Comparison of ENCODE assay signal across 8 cellular contexts in genomic region chr17:62552851-62553659, GRCh38.
A peak's percentile ranks its signal among the peaks of the same experiment; 100 is the strongest.
DNase-seq lines count a peak whose midpoint lies in the region; ATAC-seq, FAIRE-seq and TF ChIP-seq lines count a peak whose summit lies in the region.
"Not testable (repeated sequence)": the region's sequence is repeated elsewhere in the genome, so short reads cannot be mapped to it uniquely, and the experiment has no call there.

No MANE protein-coding gene starts in this region.

- not testable (repeated sequence) for DNase-seq in GM06990 (ENCODE audit: extremely low read depth, insufficient read length); H9; thoracic aorta (ENCODE audit: low spot score)
- DNase-seq in LoVo (ENCODE audit: low spot score) (peak; percentile 27), OCI-LY7 (ENCODE audit: low spot score) (peak; percentile 20), endothelial cell of umbilical vein (ENCODE audit: low read depth, low spot score) (peak; percentile 53), midbrain (lab: John Stamatoyannopoulos, UW) (peak; percentile 28)
- peak; percentile 59 for DNase-seq in activated CD8-positive, alpha-beta memory T cell treated with anti-CD3 and anti-CD28 coated beads, Interleukin-2, amount 10 ng/mL, durations not matched to agents 7 days and 5 days

- TF ChIP-seq POLR2A in endothelial cell of umbilical vein (IDR thresholded peaks at IDR 0.05; ENCODE audit: low read depth, low read length) = not testable (repeated sequence)

- peak; percentile 96 for ATAC-seq in activated CD8-positive, alpha-beta memory T cell treated with anti-CD3 and anti-CD28 coated beads, Interleukin-2, amount 10 ng/mL, durations not matched to agents 7 days and 5 days
- ATAC-seq in thoracic aorta (ENCODE audit: insufficient number of reproducible peaks, low FRiP score, low read depth) = peak; percentile 55

- FAIRE-seq in endothelial cell of umbilical vein (lab: Jason Lieb, UNC) = peak; percentile 84

- peaks cover 4 to 20% (median 16%) of the 10 kb centered on the region in 3 experiments; a peak in 6 of 7 replicates for H3K36me3 Mint-ChIP-seq in H9 (ENCODE audit: insufficient read depth in 1 of 3, low read depth in 3 of 3)
- H3K36me3 Mint-ChIP-seq in activated CD8-positive, alpha-beta memory T cell treated with anti-CD3 and anti-CD28 coated beads, Interleukin-2, amount 10 ng/mL, durations not matched to agents 7 days and 5 days = not testable (repeated sequence)

- not testable (repeated sequence) for H3K27me3 ChIP-seq in GM06990 (replicated peaks; ENCODE audit: control insufficient read depth, insufficient read depth, low read length); H9 (ENCODE audit: insufficient read depth, low read length); endothelial cell of umbilical vein (ENCODE audit: control insufficient read depth in 2 of 2, insufficient read depth in 2 of 2, low read length in 2 of 2); thoracic aorta (replicated peaks; ENCODE audit: insufficient read depth)

- H4K91ac ChIP-seq in H9 (ENCODE audit: insufficient read length, low read depth, low read length) = not testable (repeated sequence)

- H3K79me2 ChIP-seq in H9 (ENCODE audit: insufficient read depth, low read length); OCI-LY7 (ENCODE audit: insufficient read depth, low read depth, low read length); endothelial cell of umbilical vein (ENCODE audit: control insufficient read depth, insufficient read depth, low read length): not testable (repeated sequence)

- H4K5ac ChIP-seq in H9 (ENCODE audit: insufficient read length, low read depth, low read length) = not testable (repeated sequence)

- not testable (repeated sequence) for H3K9me3 ChIP-seq in H9 (ENCODE audit: control insufficient read depth, low read depth, low read length); OCI-LY7 (ENCODE audit: low read length); endothelial cell of umbilical vein (replicated peaks; ENCODE audit: control insufficient read depth, insufficient read depth, low read length); thoracic aorta

- H2BK5ac ChIP-seq in H9 (ENCODE audit: insufficient read length, low read length) = not testable (repeated sequence)

- H4K8ac ChIP-seq in H9 (replicated peaks; ENCODE audit: insufficient read length, low read depth, low read length) = not testable (repeated sequence)

- H3K9me3 Mint-ChIP-seq in H9; activated CD8-positive, alpha-beta memory T cell treated with anti-CD3 and anti-CD28 coated beads, Interleukin-2, amount 10 ng/mL, durations not matched to agents 7 days and 5 days (ENCODE audit: low read depth): not testable (repeated sequence)

- not testable (repeated sequence) for H3K36me3 ChIP-seq in GM06990 (ENCODE audit: control insufficient read depth, insufficient read depth, low read length); endothelial cell of umbilical vein (ENCODE audit: control insufficient read depth in 2 of 2, extremely low read depth in 1 of 2, insufficient read depth in 2 of 2, low read length in 2 of 2); thoracic aorta
- peaks cover 34% of the 10 kb centered on the region for H3K36me3 ChIP-seq in OCI-LY7 (ENCODE audit: insufficient read depth, low read length)

- not testable (repeated sequence) for H3K14ac ChIP-seq in H9 (ENCODE audit: insufficient read depth, low read length)

- peak; percentile 43 for TF ChIP-seq CTCF in GM06990 (IDR thresholded peaks at IDR 0.05; ENCODE audit: insufficient read depth, low read length, poor library complexity, severe bottlenecking)
- TF ChIP-seq CTCF in H9 (conservative IDR thresholded peaks at IDR 0.05) = peak; percentile 71
- peak; percentile 72 for TF ChIP-seq CTCF in OCI-LY7 (conservative IDR thresholded peaks at IDR 0.05; ENCODE audit: low read length)
- peak; percentile 11 to 27 for TF ChIP-seq CTCF in endothelial cell of umbilical vein (IDR thresholded peaks at IDR 0.05; ENCODE audit: extremely low read depth in 1 of 2, insufficient read depth in 1 of 2, low read depth in 1 of 2, low read length in 2 of 2)
- TF ChIP-seq CTCF in thoracic aorta (IDR thresholded peaks at IDR 0.05) = peak; percentile 45

- H3K4me3 ChIP-seq in GM06990 (replicated peaks; ENCODE audit: low read depth, low read length); OCI-LY7 (ENCODE audit: low read depth, low read length, poor library complexity, severe bottlenecking); endothelial cell of umbilical vein (replicated peaks in 1 of 3; ENCODE audit: insufficient read depth in 1 of 3, low read depth in 1 of 3, low read length in 3 of 3): not testable (repeated sequence)
- peak overlapping the region; percentile 10 for H3K4me3 ChIP-seq in thoracic aorta

- dilution Hi-C loops in endothelial cell of umbilical vein (cut with MboI; ENCODE audit: extremely low pct_ligation_motif_present, low sequenced_read_pairs) = not testable (repeated sequence)

- H3K23ac ChIP-seq in H9 (ENCODE audit: insufficient read length, low read depth, low read length) = not testable (repeated sequence)

- not testable (repeated sequence) for H3K9me2 ChIP-seq in OCI-LY7 (ENCODE audit: insufficient read depth, low read length)

- CTCF ChIA-PET in OCI-LY7 (lab: Charles Lee; ENCODE audit: unreplicated experiment) = not testable (repeated sequence)
- CTCF ChIA-PET in activated CD8-positive, alpha-beta memory T cell treated with anti-CD3 and anti-CD28 coated beads, Interleukin-2, amount 10 ng/mL, durations not matched to agents 7 days and 5 days (lab: Charles Lee) = interaction anchor here (0.7 to 1.0 kb wide), 5 partner anchors 11 to 28 kb away, joined by 3 to 5 read pairs (median 4); no protein-coding TSS in a partner anchor
- CTCF ChIA-PET in endothelial cell of umbilical vein (lab: Charles Lee) = interaction anchor here (0.6 to 1.2 kb wide), 42 partner anchors 9 to 925 kb away, joined by 3 to 78 read pairs (median 5); no protein-coding TSS in a partner anchor

- intact Hi-C loops in OCI-LY7 (cut with micrococcal nuclease; ENCODE audit: unreplicated experiment) = not testable (repeated sequence)
- intact Hi-C loops in endothelial cell of umbilical vein (cut with micrococcal nuclease) = loop anchor here (1.0 kb wide), 4 partner anchors 39 to 415 kb away; partner anchors contain the start of gene MRC2

- not testable (repeated sequence) for H3K4me1 ChIP-seq in H9 (ENCODE audit: insufficient read depth, low read length); OCI-LY7 (ENCODE audit: insufficient read depth, low read length, poor library complexity, severe bottlenecking); endothelial cell of umbilical vein (ENCODE audit: control insufficient read depth, extremely low read depth, insufficient read depth, low read length); thoracic aorta (ENCODE audit: control insufficient read depth in 1 of 2, low read depth in 2 of 2)

- no CpG with 5 or more reads among the region's 4 CpGs for WGBS in H9 (ENCODE audit: extremely low coverage, insufficient read length, low lambda C conversion rate)

- not testable (repeated sequence) for H3K9me1 ChIP-seq in endothelial cell of umbilical vein (replicated peaks; ENCODE audit: control insufficient read depth, extremely low read depth, insufficient read depth, low read length)

- H3K79me1 ChIP-seq in H9 (ENCODE audit: insufficient read depth, low read depth, low read length, poor library complexity, severe bottlenecking) = not testable (repeated sequence)

- not testable (repeated sequence) for H3K27me3 Mint-ChIP-seq in H9 (ENCODE audit: low read depth); activated CD8-positive, alpha-beta memory T cell treated with anti-CD3 and anti-CD28 coated beads, Interleukin-2, amount 10 ng/mL, durations not matched to agents 7 days and 5 days

- not testable (repeated sequence) for H2BK20ac ChIP-seq in H9 (ENCODE audit: low read depth, low read length, poor library complexity, severe bottlenecking)

- H3K18ac ChIP-seq in H9 (ENCODE audit: insufficient read length, low read depth, low read length) = not testable (repeated sequence)

- not testable (repeated sequence) for H3K4me1 Mint-ChIP-seq in H9; activated CD8-positive, alpha-beta memory T cell treated with anti-CD3 and anti-CD28 coated beads, Interleukin-2, amount 10 ng/mL, durations not matched to agents 7 days and 5 days

- H3K9ac ChIP-seq in H9 (ENCODE audit: extremely low read depth, insufficient read length, low read length); endothelial cell of umbilical vein (replicated peaks; ENCODE audit: extremely low read depth, insufficient read depth, low read length): not testable (repeated sequence)

- not testable (repeated sequence) for H4K20me1 ChIP-seq in H9 (ENCODE audit: control insufficient read depth, insufficient read depth, insufficient read length); OCI-LY7 (ENCODE audit: insufficient read depth, low read length); endothelial cell of umbilical vein (replicated peaks; ENCODE audit: control insufficient read depth, extremely low read depth, insufficient read depth, low read length)

- H2BK120ac ChIP-seq in H9 (ENCODE audit: low read depth, low read length, poor library complexity, severe bottlenecking) = not testable (repeated sequence)

- H2BK12ac ChIP-seq in H9 (ENCODE audit: insufficient read length, low read depth, low read length) = not testable (repeated sequence)

- not testable (repeated sequence) for H2AK5ac ChIP-seq in H9 (ENCODE audit: insufficient read length, low read length)

- POLR2A ChIA-PET in OCI-LY7 (lab: Charles Lee) = interaction anchor here (0.7 kb wide), 1 partner anchor 529 kb away, joined by 3 read pairs; no protein-coding TSS in a partner anchor
- POLR2A ChIA-PET in endothelial cell of umbilical vein (lab: Charles Lee) = not testable (repeated sequence)

- not testable (repeated sequence) for H2BK15ac ChIP-seq in H9 (ENCODE audit: low read depth, low read length)

- not testable (repeated sequence) for H3K23me2 ChIP-seq in H9 (ENCODE audit: insufficient read length, low read depth, low read length, poor library complexity, severe bottlenecking)

- not testable (repeated sequence) for H3T11ph ChIP-seq in H9 (ENCODE audit: low read length)

- BruUV-seq in OCI-LY7 (replicated peaks; lab: Mats Ljungman, UMichigan); endothelial cell of umbilical vein (replicated peaks; lab: Mats Ljungman, UMichigan): not testable (repeated sequence)

- H3K4me3 Mint-ChIP-seq in H9 = not testable (repeated sequence)
- peak overlapping the region; percentile 69 for H3K4me3 Mint-ChIP-seq in activated CD8-positive, alpha-beta memory T cell treated with anti-CD3 and anti-CD28 coated beads, Interleukin-2, amount 10 ng/mL, durations not matched to agents 7 days and 5 days

- H3K4me2 ChIP-seq in H9 (ENCODE audit: insufficient read depth, insufficient read length, low read length) = not testable (repeated sequence)
- peak overlapping the region; percentile 28; the same call in 1 of the 2 replicates for H3K4me2 ChIP-seq in OCI-LY7 (ENCODE audit: low read length)
- peak overlapping the region; percentile 84 for H3K4me2 ChIP-seq in endothelial cell of umbilical vein (ENCODE audit: insufficient read depth, low read length)

- H3K27ac ChIP-seq in H9 (ENCODE audit: insufficient read length, low read depth, low read length); OCI-LY7 (ENCODE audit: low read depth, low read length, poor library complexity, severe bottlenecking); endothelial cell of umbilical vein (ENCODE audit: insufficient read depth, low read depth, low read length); thoracic aorta: not testable (repeated sequence)

- H3K4ac ChIP-seq in H9 (ENCODE audit: low read depth, low read length) = not testable (repeated sequence)

- not testable (repeated sequence) for H3K56ac ChIP-seq in H9 (ENCODE audit: insufficient read length, low read depth, low read length)

- not testable (repeated sequence) for H2AFZ ChIP-seq in H9 (ENCODE audit: low read length); OCI-LY7 (ENCODE audit: low read length); endothelial cell of umbilical vein (ENCODE audit: low read depth, low read length)

- H3K27ac Mint-ChIP-seq in H9 = peak overlapping the region in 2 of 3 experiments; percentile 39 to 76; a peak in 1 of 7 replicates
- H3K27ac Mint-ChIP-seq in activated CD8-positive, alpha-beta memory T cell treated with anti-CD3 and anti-CD28 coated beads, Interleukin-2, amount 10 ng/mL, durations not matched to agents 7 days and 5 days = peak overlapping the region; percentile 85

Comparison
In these comparisons a context has a peak if more than half of its experiments do, and no peak if none do; other contexts are left out.
1. CTCF ChIP-seq: peak in every context shown above with its lines; median percentile 72 in OCI-LY7; 71 in H9; 45 in thoracic aorta; 43 in GM06990; 19 in endothelial cell of umbilical vein.